In genomic region chr6:42271834-42272805, GRCh38 we compare ENCODE assay signal across 19 cellular contexts. TPM values are rescaled to one million over a fixed set of nuclear protein-coding genes. Genes with fewer than 3 reads are reported as not detected.
DNase-seq lines count a peak whose midpoint lies in the region; ATAC-seq lines count a peak whose summit lies in the region.
"Had no signal": no experiment of that assay in that cellular context is flagged by ENCODE, and none has a peak within 500 bp of the region (broad histone marks: within the 10 kb centered on the region; RNA-seq: fewer than 3 reads in every experiment).

No MANE protein-coding gene starts in this region.

- no peak overlapping the region for H3K4me3 Mint-ChIP-seq in activated T-cell treated with anti-CD3 and anti-CD28 coated beads, Interleukin-2, amount 50 U/mL, for 72 hours
- H3K4me3 Mint-ChIP-seq in CD8-positive, alpha-beta memory T cell, result no peak overlapping the region
- H3K4me3 Mint-ChIP-seq in activated T-helper 17 cell treated with anti-CD3 and anti-CD28 coated beads, Interleukin-2, amount 50 U/mL, for 72 hours, result no peak overlapping the region
- H3K4me3 Mint-ChIP-seq in naive thymus-derived CD4-positive, alpha-beta T cell, result no peak overlapping the region
- no peak overlapping the region for H3K4me3 Mint-ChIP-seq in T-helper 2 cell treated with Interferon-gamma antibody and Interleukin-4, amounts not matched to agents 5 μg/mL and 100 μg/mL, for 36 hours
- H3K4me3 Mint-ChIP-seq: CD4-positive, alpha-beta T cell had no signal

- H3K27ac Mint-ChIP-seq in activated T-cell treated with anti-CD3 and anti-CD28 coated beads, Interleukin-2, amount 50 U/mL, for 72 hours, result peak overlapping the region; percentile 80
- H3K27ac Mint-ChIP-seq in CD8-positive, alpha-beta memory T cell, result peak overlapping the region in 6 of 8 donors; percentile 26 to 90 (median 68)
- peak overlapping the region; percentile 27 for H3K27ac Mint-ChIP-seq in activated T-helper 17 cell treated with anti-CD3 and anti-CD28 coated beads, Interleukin-2, amount 50 U/mL, for 72 hours
- H3K27ac Mint-ChIP-seq in naive thymus-derived CD4-positive, alpha-beta T cell, result peak overlapping the region in 6 of 9 donors; percentile 21 to 59 (median 39)
- H3K27ac Mint-ChIP-seq in T-helper 2 cell treated with Interferon-gamma antibody and Interleukin-4, amounts not matched to agents 5 μg/mL and 100 μg/mL, for 36 hours, result no peak overlapping the region
- H3K27ac Mint-ChIP-seq: CD4-positive, alpha-beta T cell had no signal

- peaks cover 7% of the 10 kb centered on the region for H3K4me1 Mint-ChIP-seq in activated T-cell treated with anti-CD3 and anti-CD28 coated beads, Interleukin-2, amount 50 U/mL, for 72 hours (ENCODE audit: low read depth)
- peaks cover 28 to 38% (median 28%) of the 10 kb centered on the region in 3 donors for H3K4me1 Mint-ChIP-seq in CD8-positive, alpha-beta memory T cell
- H3K4me1 Mint-ChIP-seq in activated T-helper 17 cell treated with anti-CD3 and anti-CD28 coated beads, Interleukin-2, amount 50 U/mL, for 72 hours, result peaks cover 4% of the 10 kb centered on the region
- peaks cover 1 to 20% (median 10%) of the 10 kb centered on the region in 7 donors for H3K4me1 Mint-ChIP-seq in naive thymus-derived CD4-positive, alpha-beta T cell
- peaks cover 8% of the 10 kb centered on the region for H3K4me1 Mint-ChIP-seq in T-helper 2 cell treated with Interferon-gamma antibody and Interleukin-4, amounts not matched to agents 5 μg/mL and 100 μg/mL, for 36 hours (ENCODE audit: low read depth)

- H3K4me3 ChIP-seq in CD8-positive, alpha-beta memory T cell (ENCODE audit: low read length), result no peak overlapping the region
- no peak overlapping the region for H3K4me3 ChIP-seq in naive thymus-derived CD4-positive, alpha-beta T cell (ENCODE audit: low read length)
- H3K4me3 ChIP-seq: Peyer's patch had no signal

- no peak for ATAC-seq in activated T-cell treated with anti-CD3 and anti-CD28 coated beads, Interleukin-2, amount 50 U/mL, for 72 hours (replicated peaks in 1 of 2)
- no peak for ATAC-seq in activated T-helper 17 cell treated with anti-CD3 and anti-CD28 coated beads, Interleukin-2, amount 50 U/mL, for 72 hours (replicated peaks)
- ATAC-seq in naive thymus-derived CD4-positive, alpha-beta T cell, result no peak

- no peak overlapping the region for H3K27ac ChIP-seq in CD8-positive, alpha-beta memory T cell (ENCODE audit: low read depth, low read length)
- no peak overlapping the region for H3K27ac ChIP-seq in naive thymus-derived CD4-positive, alpha-beta T cell (ENCODE audit: low read depth, low read length)
- H3K27ac ChIP-seq: HL-60 had no signal

- POLR2A ChIA-PET in CD8-positive, alpha-beta memory T cell (lab: Charles Lee), result no interaction called here
- POLR2A ChIA-PET in naive thymus-derived CD4-positive, alpha-beta T cell (lab: Charles Lee), result interaction anchor here (0.7 kb wide), 1 partner anchor 116 kb away, joined by 3 read pairs; no protein-coding TSS in a partner anchor

- H3K4me1 ChIP-seq in CD8-positive, alpha-beta memory T cell (ENCODE audit: insufficient read depth, low read length), result peaks cover 2% of the 10 kb centered on the region
- no peaks in the 10 kb centered on the region for H3K4me1 ChIP-seq in naive thymus-derived CD4-positive, alpha-beta T cell (ENCODE audit: control insufficient read depth in 2 of 2, insufficient read depth in 2 of 2, low read length in 2 of 2)
- H3K4me1 ChIP-seq: Peyer's patch had no signal

- H3K9me3 Mint-ChIP-seq in activated T-cell treated with anti-CD3 and anti-CD28 coated beads, Interleukin-2, amount 50 U/mL, for 72 hours, result no peaks in the 10 kb centered on the region
- no peaks in the 10 kb centered on the region for H3K9me3 Mint-ChIP-seq in CD8-positive, alpha-beta memory T cell
- no peaks in the 10 kb centered on the region for H3K9me3 Mint-ChIP-seq in activated T-helper 17 cell treated with anti-CD3 and anti-CD28 coated beads, Interleukin-2, amount 50 U/mL, for 72 hours
- H3K9me3 Mint-ChIP-seq in naive thymus-derived CD4-positive, alpha-beta T cell, result no peaks in the 10 kb centered on the region
- H3K9me3 Mint-ChIP-seq in T-helper 2 cell treated with Interferon-gamma antibody and Interleukin-4, amounts not matched to agents 5 μg/mL and 100 μg/mL, for 36 hours, result no peaks in the 10 kb centered on the region
- H3K9me3 Mint-ChIP-seq: CD4-positive, alpha-beta T cell had no signal

- H3K36me3 ChIP-seq in CD8-positive, alpha-beta memory T cell (ENCODE audit: insufficient read depth, low read length), result peaks cover 8% of the 10 kb centered on the region
- peaks cover 0 to 30% (median 0%) of the 10 kb centered on the region in 3 experiments for H3K36me3 ChIP-seq in naive thymus-derived CD4-positive, alpha-beta T cell (ENCODE audit: control insufficient read depth in 2 of 3, insufficient read depth in 3 of 3, low read length in 3 of 3)

- no peaks in the 10 kb centered on the region for H3K27me3 ChIP-seq in CD8-positive, alpha-beta memory T cell (ENCODE audit: insufficient read depth, low read length, poor library complexity, severe bottlenecking)
- no peaks in the 10 kb centered on the region for H3K27me3 ChIP-seq in naive thymus-derived CD4-positive, alpha-beta T cell (ENCODE audit: control insufficient read depth in 2 of 2, insufficient read depth in 2 of 2, low read length in 2 of 2)
- H3K27me3 ChIP-seq: Peyer's patch had no signal

- intact Hi-C loops in naive thymus-derived CD4-positive, alpha-beta T cell (cut with micrococcal nuclease), result no loop called here

- no peak for DNase-seq in activated T-cell treated with anti-CD3 and anti-CD28 coated beads, Interleukin-2, amount 50 U/mL, for 72 hours
- no peak for DNase-seq in activated T-cell treated with anti-CD3 and anti-CD28 coated beads for 4 hours
- DNase-seq in CD8-positive, alpha-beta memory T cell, result no peak
- DNase-seq in naive thymus-derived CD4-positive, alpha-beta T cell, result no peak
- no peak for DNase-seq in NCI-H146 (lab: John Stamatoyannopoulos, UW)
- no peak for DNase-seq in T-helper 2 cell treated with Interferon-gamma antibody and Interleukin-4, amounts not matched to agents 5 μg/mL and 100 μg/mL, for 36 hours (ENCODE audit: low spot score)
- no peak for DNase-seq in HPDE6-E6E7 (ENCODE audit: extremely low spot score)
- DNase-seq: AML-193; CD4-positive, alpha-beta T cell; DND-41; GDM1; GOT3; NCI-H1092; NCI-H187; NCI-H510A; Peyer's patch; SHP77 treated with DMSO at 0.1 percent for 48 hours had no signal

- H3K36me3 Mint-ChIP-seq in activated T-cell treated with anti-CD3 and anti-CD28 coated beads, Interleukin-2, amount 50 U/mL, for 72 hours (ENCODE audit: insufficient read depth in 2 of 2), result peaks cover 5 to 7% of the 10 kb centered on the region in 2 donors
- H3K36me3 Mint-ChIP-seq in CD8-positive, alpha-beta memory T cell, result peaks cover 3 to 44% (median 10%) of the 10 kb centered on the region in 3 donors
- peaks cover 8% of the 10 kb centered on the region for H3K36me3 Mint-ChIP-seq in activated T-helper 17 cell treated with anti-CD3 and anti-CD28 coated beads, Interleukin-2, amount 50 U/mL, for 72 hours (ENCODE audit: low read depth)
- H3K36me3 Mint-ChIP-seq in naive thymus-derived CD4-positive, alpha-beta T cell, result peaks cover 0 to 34% (median 9%) of the 10 kb centered on the region in 5 donors
- H3K36me3 Mint-ChIP-seq in T-helper 2 cell treated with Interferon-gamma antibody and Interleukin-4, amounts not matched to agents 5 μg/mL and 100 μg/mL, for 36 hours (ENCODE audit: low read depth), result peaks cover 13% of the 10 kb centered on the region

- CTCF ChIA-PET in CD8-positive, alpha-beta memory T cell (lab: Charles Lee), result interaction anchor here (1.0 to 1.2 kb wide), 2 partner anchors 275 to 276 kb away, joined by 4 to 6 read pairs; no protein-coding TSS in a partner anchor
- CTCF ChIA-PET in naive thymus-derived CD4-positive, alpha-beta T cell (lab: Charles Lee), result no interaction called here

- H3K27me3 Mint-ChIP-seq in activated T-cell treated with anti-CD3 and anti-CD28 coated beads, Interleukin-2, amount 50 U/mL, for 72 hours (ENCODE audit: low read depth), result no peaks in the 10 kb centered on the region
- H3K27me3 Mint-ChIP-seq in CD8-positive, alpha-beta memory T cell, result peaks cover 0 to 2% of the 10 kb centered on the region in 2 donors
- no peaks in the 10 kb centered on the region for H3K27me3 Mint-ChIP-seq in activated T-helper 17 cell treated with anti-CD3 and anti-CD28 coated beads, Interleukin-2, amount 50 U/mL, for 72 hours
- no peaks in the 10 kb centered on the region for H3K27me3 Mint-ChIP-seq in naive thymus-derived CD4-positive, alpha-beta T cell
- H3K27me3 Mint-ChIP-seq in T-helper 2 cell treated with Interferon-gamma antibody and Interleukin-4, amounts not matched to agents 5 μg/mL and 100 μg/mL, for 36 hours (ENCODE audit: low read depth), result no peaks in the 10 kb centered on the region
- H3K27me3 Mint-ChIP-seq: CD4-positive, alpha-beta T cell had no signal

- no peaks in the 10 kb centered on the region for H3K9me3 ChIP-seq in CD8-positive, alpha-beta memory T cell (ENCODE audit: low read length)
- no peaks in the 10 kb centered on the region for H3K9me3 ChIP-seq in naive thymus-derived CD4-positive, alpha-beta T cell (ENCODE audit: control insufficient read depth in 2 of 3, low read length in 3 of 3)
- H3K9me3 ChIP-seq: Peyer's patch had no signal

RNA-seq across cellular contexts. Expression of gene MRPS10, which starts 54.5 kb away (rescaled TPM):
- 10 to 100 TPM; 39.0 to 39.8 TPM for total RNA-seq in activated T-cell treated with anti-CD3 and anti-CD28 coated beads, Interleukin-2, amount 50 U/mL, for 72 hours
- total RNA-seq in CD8-positive, alpha-beta memory T cell, result 10 to 100 TPM; 51.3 to 51.8 TPM
- polyA plus RNA-seq in CD8-positive, alpha-beta memory T cell, result 50.6 TPM
- total RNA-seq in activated T-helper 17 cell treated with anti-CD3 and anti-CD28 coated beads, Interleukin-2, amount 50 U/mL, for 72 hours, result 10 to 100 TPM; 23.9 to 42.3 TPM
- total RNA-seq in naive thymus-derived CD4-positive, alpha-beta T cell, result 10 to 100 TPM; 17.0 to 30.3 (median 25.3) TPM
- 10 to 100 TPM; 41.0 to 60.9 TPM for polyA plus RNA-seq in naive thymus-derived CD4-positive, alpha-beta T cell
